27 cellular contexts compared by ENCODE assay signal in the genomic region with DNA sequence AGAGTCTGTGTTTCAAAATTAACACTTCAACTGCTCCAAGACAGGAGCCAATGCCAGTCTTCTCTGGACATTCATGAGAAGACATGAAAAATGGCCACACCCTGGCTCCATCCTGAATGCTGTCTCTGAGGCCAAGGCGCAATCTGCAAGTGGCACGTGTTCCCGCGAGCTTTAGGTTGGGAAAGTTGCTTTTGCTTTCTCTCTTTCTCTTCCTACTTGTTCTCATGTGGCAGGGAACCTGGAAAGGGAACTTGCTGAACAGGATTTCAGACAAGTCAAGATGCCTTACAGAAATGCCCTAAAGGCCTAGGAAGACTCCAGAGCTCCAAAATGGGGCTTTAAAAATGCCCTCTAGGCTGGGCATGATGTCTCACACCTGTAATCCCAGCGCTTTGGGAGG.
DNase-seq lines count a peak whose midpoint lies in the region; ATAC-seq, FAIRE-seq and TF ChIP-seq lines count a peak whose summit lies in the region.
"Had no signal": no experiment of that assay in that cellular context is flagged by ENCODE, and none has a peak within 500 bp of the region (broad histone marks: within the 10 kb centered on the region; RNA-seq: fewer than 3 reads in every experiment).

No MANE protein-coding gene starts in this region.

- H2AK5ac ChIP-seq in mesenchymal stem cell (ENCODE audit: low read length, severe bottlenecking): no peak overlapping the region

- no peak overlapping the region for H2BK15ac ChIP-seq in mesenchymal stem cell (ENCODE audit: low read depth, poor library complexity, severe bottlenecking)

- no peaks in the 10 kb centered on the region for H3K27me3 Mint-ChIP-seq in activated T-helper 2 cell treated with anti-CD3 and anti-CD28 coated beads, Interferon-gamma antibody, Interleukin-2, Interleukin-4, amounts not matched to agents 10 μg/mL and 5 μg/mL and 100 μg/mL, durations not matched to agents 14 hours and 24 hours and 36 hours (ENCODE audit: low read depth)
- H3K27me3 Mint-ChIP-seq: activated CD4-positive, alpha-beta T cell treated with anti-CD3 and anti-CD28 coated beads for 36 hours; activated CD8-positive, alpha-beta T cell treated with anti-CD3 and anti-CD28 coated beads for 36 hours; activated naive CD4-positive, alpha-beta T cell treated with anti-CD3 and anti-CD28 coated beads, Interleukin-2, amount 50 U/mL, for 24 hours; activated T-helper 17 cell treated with anti-CD3 and anti-CD28 coated beads, Interleukin-2, amount 50 U/mL, for 72 hours; brain; CD4-positive, CD25-positive, alpha-beta regulatory T cell had no signal

- H3K36me3 ChIP-seq in Loucy (ENCODE audit: insufficient read depth, low read length) (peaks cover 16% of the 10 kb centered on the region; the same call in 1 of the 2 replicates), mesenchymal stem cell (ENCODE audit: control insufficient read depth in 1 of 2, insufficient read depth in 2 of 2, low read depth in 1 of 2, low read length in 2 of 2) (peaks cover 76 to 93% of the 10 kb centered on the region in 2 experiments)
- H3K36me3 ChIP-seq: neural progenitor cell had no signal

- no peak overlapping the region for H3K27ac Mint-ChIP-seq in activated T-helper 2 cell treated with anti-CD3 and anti-CD28 coated beads, Interferon-gamma antibody, Interleukin-2, Interleukin-4, amounts not matched to agents 10 μg/mL and 5 μg/mL and 100 μg/mL, durations not matched to agents 14 hours and 24 hours and 36 hours
- H3K27ac Mint-ChIP-seq: activated CD4-positive, alpha-beta T cell treated with anti-CD3 and anti-CD28 coated beads for 36 hours; activated CD8-positive, alpha-beta T cell treated with anti-CD3 and anti-CD28 coated beads for 36 hours; activated naive CD4-positive, alpha-beta T cell treated with anti-CD3 and anti-CD28 coated beads, Interleukin-2, amount 50 U/mL, for 24 hours; activated T-helper 17 cell treated with anti-CD3 and anti-CD28 coated beads, Interleukin-2, amount 50 U/mL, for 72 hours; neural progenitor cell; T-helper 2 cell treated with Interferon-gamma antibody and Interleukin-4, amounts not matched to agents 5 μg/mL and 100 μg/mL, for 36 hours had no signal

- no peak overlapping the region for H2BK120ac ChIP-seq in mesenchymal stem cell (ENCODE audit: low read depth, low read length)

- H3K4ac ChIP-seq in mesenchymal stem cell (ENCODE audit: low read depth in 1 of 2, low read length in 2 of 2): no peak overlapping the region

- H3K4me3 ChIP-seq in Loucy (ENCODE audit: low read length, poor library complexity, severe bottlenecking) (no peak overlapping the region), mesenchymal stem cell (ENCODE audit: insufficient read depth in 1 of 2, low read depth in 1 of 2, low read length in 2 of 2) (no peak overlapping the region)
- H3K4me3 ChIP-seq: neural progenitor cell, pancreas had no signal

- DNase-seq in CD1c-positive myeloid dendritic cell (ENCODE audit: extremely low spot score) (peak; percentile 67), mesenchymal stem cell (no peak), ecto neural progenitor cell (ENCODE audit: low spot score) (no peak), frontal cortex (ENCODE audit: low spot score in 2 of 2) (no peak)
- DNase-seq in activated T-helper 2 cell treated with anti-CD3 and anti-CD28 coated beads, Interferon-gamma antibody, Interleukin-2, Interleukin-4, amounts not matched to agents 10 μg/mL and 5 μg/mL and 100 μg/mL, durations not matched to agents 14 hours and 24 hours and 36 hours (ENCODE audit: low spot score): no peak
- DNase-seq: activated CD4-positive, alpha-beta T cell treated with anti-CD3 and anti-CD28 coated beads for 36 hours; activated CD8-positive, alpha-beta memory T cell treated with anti-CD3 and anti-CD28 coated beads, Interleukin-2, amount 50 U/mL, for 48 hours; activated CD8-positive, alpha-beta T cell treated with anti-CD3 and anti-CD28 coated beads for 36 hours; amniotic stem cell; Calu3; CD4-positive, CD25-positive, alpha-beta regulatory T cell; mesendoderm; NCI-H187 treated with DMSO at 0.1 percent for 48 hours; NCI-H2171; NCI-H510A; pancreas; stimulated activated CD4-positive, alpha-beta T cell treated with anti-CD3 and anti-CD28 coated beads, Interleukin-1b, Interleukin-23, amount 100 ng/mL, for 48 hours; stimulated activated naive CD8-positive, alpha-beta T cell treated with anti-CD3 and anti-CD28 coated beads, Interleukin-15, Interleukin-2, amounts not matched to agents 100 U/mL and 50 U/mL, for 24 hours had no signal

- H3K9me2 ChIP-seq in Loucy (replicated peaks; ENCODE audit: low read depth, low read length): no peaks in the 10 kb centered on the region

- H2BK12ac ChIP-seq in mesenchymal stem cell (ENCODE audit: low read length in 2 of 2): no peak overlapping the region

- H4K91ac ChIP-seq in mesenchymal stem cell (ENCODE audit: low read length): no peak overlapping the region

- H3K36me3 Mint-ChIP-seq in activated T-helper 2 cell treated with anti-CD3 and anti-CD28 coated beads, Interferon-gamma antibody, Interleukin-2, Interleukin-4, amounts not matched to agents 10 μg/mL and 5 μg/mL and 100 μg/mL, durations not matched to agents 14 hours and 24 hours and 36 hours (ENCODE audit: low read depth): peaks cover 20% of the 10 kb centered on the region

- no peak for FAIRE-seq in frontal cortex (lab: Jason Lieb, UNC)
- FAIRE-seq: pancreas had no signal

- 100% methylated on average over 5 of the region's 5 CpGs for WGBS in mesenchymal stem cell

- no peak overlapping the region for H4K8ac ChIP-seq in mesenchymal stem cell (ENCODE audit: low read length)

- H3K79me2 ChIP-seq in Loucy (ENCODE audit: insufficient read depth, low read length): no peaks in the 10 kb centered on the region

- ATAC-seq in HG02763 (IDR thresholded peaks at IDR 0.05; ENCODE audit: unreplicated experiment): no peak
- ATAC-seq: activated CD4-positive, alpha-beta T cell treated with anti-CD3 and anti-CD28 coated beads for 36 hours; activated CD8-positive, alpha-beta T cell treated with anti-CD3 and anti-CD28 coated beads for 36 hours; activated T-helper 17 cell treated with anti-CD3 and anti-CD28 coated beads, Interleukin-2, amount 50 U/mL, for 72 hours; stimulated activated naive CD8-positive, alpha-beta T cell treated with anti-CD3 and anti-CD28 coated beads, Interleukin-15, Interleukin-2, amounts not matched to agents 100 U/mL and 50 U/mL, for 24 hours had no signal

- H3K27me3 ChIP-seq in Loucy (ENCODE audit: insufficient read depth, low read length, poor library complexity, severe bottlenecking): no peaks in the 10 kb centered on the region
- H3K27me3 ChIP-seq in mesenchymal stem cell (ENCODE audit: control insufficient read depth in 1 of 2, insufficient read depth in 1 of 2, low read length in 2 of 2): no peaks in the 10 kb centered on the region
- H3K27me3 ChIP-seq: neural progenitor cell, pancreas had no signal

- no peak overlapping the region for H2BK5ac ChIP-seq in mesenchymal stem cell (ENCODE audit: low read depth, low read length, poor library complexity, severe bottlenecking)

- intact Hi-C loops in activated T-helper 2 cell treated with anti-CD3 and anti-CD28 coated beads, Interferon-gamma antibody, Interleukin-2, Interleukin-4, amounts not matched to agents 10 μg/mL and 5 μg/mL and 100 μg/mL, durations not matched to agents 14 hours and 24 hours and 36 hours (cut with micrococcal nuclease): no loop called here

- H3K18ac ChIP-seq in mesenchymal stem cell (ENCODE audit: low read depth in 1 of 2, low read length in 2 of 2): no peak overlapping the region

- H3K9me3 ChIP-seq in Loucy (ENCODE audit: insufficient read depth, low read depth, low read length) (no peaks in the 10 kb centered on the region), mesenchymal stem cell (ENCODE audit: control insufficient read depth, low read length) (no peaks in the 10 kb centered on the region)
- H3K9me3 ChIP-seq: pancreas had no signal

- peaks cover 25% of the 10 kb centered on the region for H3K79me1 ChIP-seq in mesenchymal stem cell (replicated peaks; ENCODE audit: low read length, poor library complexity, severe bottlenecking)

- H3K9me3 Mint-ChIP-seq in activated T-helper 2 cell treated with anti-CD3 and anti-CD28 coated beads, Interferon-gamma antibody, Interleukin-2, Interleukin-4, amounts not matched to agents 10 μg/mL and 5 μg/mL and 100 μg/mL, durations not matched to agents 14 hours and 24 hours and 36 hours: no peaks in the 10 kb centered on the region
- H3K9me3 Mint-ChIP-seq: activated CD8-positive, alpha-beta T cell treated with anti-CD3 and anti-CD28 coated beads for 36 hours; activated naive CD4-positive, alpha-beta T cell treated with anti-CD3 and anti-CD28 coated beads, Interleukin-2, amount 50 U/mL, for 24 hours; activated T-helper 17 cell treated with anti-CD3 and anti-CD28 coated beads, Interleukin-2, amount 50 U/mL, for 72 hours; brain; CD4-positive, CD25-positive, alpha-beta regulatory T cell; neural progenitor cell; T-helper 2 cell treated with Interferon-gamma antibody and Interleukin-4, amounts not matched to agents 5 μg/mL and 100 μg/mL, for 36 hours had no signal

- no peaks in the 10 kb centered on the region for H3F3A ChIP-seq in Loucy (ENCODE audit: low read depth)

- H3K9ac ChIP-seq in Loucy (ENCODE audit: low read depth, low read length, poor library complexity, severe bottlenecking) (peak overlapping the region; percentile 38), mesenchymal stem cell (ENCODE audit: low read length) (peak overlapping the region; percentile 21)
- H3K9ac ChIP-seq: KMS-11, neural progenitor cell had no signal

- TF ChIP-seq CTCF in Loucy (conservative IDR thresholded peaks at IDR 0.05; ENCODE audit: low read length): no peak
- TF ChIP-seq CTCF in VCaP (conservative IDR thresholded peaks at IDR 0.05): no peak

- no peak overlapping the region for H3K23ac ChIP-seq in mesenchymal stem cell (ENCODE audit: low read length in 2 of 2)

- H2AFZ ChIP-seq in Loucy (ENCODE audit: low read length): no peak overlapping the region
- H2AFZ ChIP-seq in mesenchymal stem cell (ENCODE audit: low read depth, low read length): no peak overlapping the region
- H2AFZ ChIP-seq: neural progenitor cell had no signal

- no peak overlapping the region for H3K4me3 Mint-ChIP-seq in activated T-helper 2 cell treated with anti-CD3 and anti-CD28 coated beads, Interferon-gamma antibody, Interleukin-2, Interleukin-4, amounts not matched to agents 10 μg/mL and 5 μg/mL and 100 μg/mL, durations not matched to agents 14 hours and 24 hours and 36 hours (ENCODE audit: low read depth)
- H3K4me3 Mint-ChIP-seq: activated CD4-positive, alpha-beta T cell treated with anti-CD3 and anti-CD28 coated beads for 36 hours; activated CD8-positive, alpha-beta T cell treated with anti-CD3 and anti-CD28 coated beads for 36 hours; activated naive CD4-positive, alpha-beta T cell treated with anti-CD3 and anti-CD28 coated beads, Interleukin-2, amount 50 U/mL, for 24 hours; activated T-helper 17 cell treated with anti-CD3 and anti-CD28 coated beads, Interleukin-2, amount 50 U/mL, for 72 hours; brain; CD4-positive, CD25-positive, alpha-beta regulatory T cell; neural progenitor cell; T-helper 2 cell treated with Interferon-gamma antibody and Interleukin-4, amounts not matched to agents 5 μg/mL and 100 μg/mL, for 36 hours had no signal

- peaks cover 34% of the 10 kb centered on the region for H3K4me1 ChIP-seq in Loucy (ENCODE audit: insufficient read depth, low read length, poor library complexity, severe bottlenecking)
- peaks cover 3% of the 10 kb centered on the region for H3K4me1 ChIP-seq in mesenchymal stem cell (ENCODE audit: control insufficient read depth, insufficient read depth, low read depth, low read length)
- H3K4me1 ChIP-seq: neural progenitor cell, pancreas had no signal

- peak overlapping the region; percentile 28 for H3K4me2 ChIP-seq in Loucy (ENCODE audit: low read depth, low read length, poor library complexity, severe bottlenecking)
- H3K4me2 ChIP-seq in mesenchymal stem cell (ENCODE audit: low read length, poor library complexity, severe bottlenecking): no peak overlapping the region
- H3K4me2 ChIP-seq: KMS-11, neural progenitor cell had no signal

- peaks cover 10% of the 10 kb centered on the region for H3K4me1 Mint-ChIP-seq in activated T-helper 2 cell treated with anti-CD3 and anti-CD28 coated beads, Interferon-gamma antibody, Interleukin-2, Interleukin-4, amounts not matched to agents 10 μg/mL and 5 μg/mL and 100 μg/mL, durations not matched to agents 14 hours and 24 hours and 36 hours (ENCODE audit: low read depth)
- H3K4me1 Mint-ChIP-seq: activated naive CD4-positive, alpha-beta T cell treated with anti-CD3 and anti-CD28 coated beads, Interleukin-2, amount 50 U/mL, for 24 hours; brain; neural progenitor cell had no signal

- H4K20me1 ChIP-seq in Loucy (ENCODE audit: insufficient read depth, low read length, poor library complexity, severe bottlenecking): no peaks in the 10 kb centered on the region

- peak overlapping the region; percentile 40 for H3K27ac ChIP-seq in VCaP
- H3K27ac ChIP-seq in mesenchymal stem cell (ENCODE audit: low read length, poor library complexity, severe bottlenecking): no peak overlapping the region
- H3K27ac ChIP-seq: KMS-11, neural progenitor cell, pancreas had no signal

- H3K14ac ChIP-seq in mesenchymal stem cell (ENCODE audit: low read length in 2 of 2): no peak overlapping the region
